ENCODE assay signal across 14 cellular contexts in genomic region chr11:105923252-105923651, GRCh38.
DNase-seq lines count a peak whose midpoint lies in the region; TF ChIP-seq lines count a peak whose summit lies in the region.
"Had no signal": no experiment of that assay in that cellular context is flagged by ENCODE, and none has a peak within 500 bp of the region (broad histone marks: within the 10 kb centered on the region; RNA-seq: fewer than 3 reads in every experiment).

No MANE protein-coding gene starts in this region.

- H3K4me2 ChIP-seq in skeletal muscle satellite cell (ENCODE audit: low read length) (peak overlapping the region; percentile 40), neural progenitor cell (no peak overlapping the region)
- H3K4me2 ChIP-seq: BLaER1 treated with 17β-estradiol and CSF1 and Interleukin-3, amounts not matched to agents 10 nM and 100 nM had no signal

- H3K4me1 ChIP-seq in ACC112 (ENCODE audit: control insufficient read depth, insufficient read depth, low read length, unreplicated experiment) (peaks cover 13% of the 10 kb centered on the region), skeletal muscle satellite cell (ENCODE audit: control insufficient read depth, insufficient read depth, low read length) (peaks cover 8% of the 10 kb centered on the region), neural progenitor cell (no peaks in the 10 kb centered on the region)
- H3K4me1 ChIP-seq: BLaER1 treated with 17β-estradiol and CSF1 and Interleukin-3, amounts not matched to agents 10 nM and 100 nM had no signal

- no peaks in the 10 kb centered on the region for H3K36me3 Mint-ChIP-seq in neural progenitor cell
- H3K36me3 Mint-ChIP-seq in CD14-positive monocyte = no peaks in the 10 kb centered on the region

- H3K36me3 ChIP-seq in ACC112 (ENCODE audit: insufficient read depth, low read length) (no peaks in the 10 kb centered on the region), skeletal muscle satellite cell (ENCODE audit: insufficient read depth, low read length) (no peaks in the 10 kb centered on the region), neural progenitor cell (no peaks in the 10 kb centered on the region)
- H3K36me3 ChIP-seq: BLaER1 treated with 17β-estradiol and CSF1 and Interleukin-3, amounts not matched to agents 10 nM and 100 nM had no signal

- H3K27ac ChIP-seq in ACC112 (ENCODE audit: low read depth, low read length) (peak overlapping the region; percentile 47), cingulate gyrus (ENCODE audit: low read depth, low read length) (peak overlapping the region; percentile 50), neural progenitor cell (no peak overlapping the region)
- H3K27ac ChIP-seq: BLaER1 treated with 17β-estradiol and CSF1 and Interleukin-3, amounts not matched to agents 10 nM and 100 nM had no signal

- H3K9me3 ChIP-seq in skeletal muscle satellite cell (replicated peaks; ENCODE audit: low read length) (no peaks in the 10 kb centered on the region), neural progenitor cell (ENCODE audit: low read depth) (no peaks in the 10 kb centered on the region)
- H3K9me3 ChIP-seq: BLaER1 treated with 17β-estradiol and CSF1 and Interleukin-3, amounts not matched to agents 10 nM and 100 nM had no signal

- H3K4me1 Mint-ChIP-seq in neural progenitor cell = no peaks in the 10 kb centered on the region
- H3K4me1 Mint-ChIP-seq in CD14-positive monocyte = no peaks in the 10 kb centered on the region

- H3K9me3 Mint-ChIP-seq in neural progenitor cell = no peaks in the 10 kb centered on the region
- peaks cover 0 to 2% (median 0%) of the 10 kb centered on the region in 7 donors for H3K9me3 Mint-ChIP-seq in CD14-positive monocyte
- H3K9me3 Mint-ChIP-seq: CD4-positive, alpha-beta T cell; H9 had no signal

- H4K20me1 ChIP-seq in neural progenitor cell (ENCODE audit: low read depth) = no peaks in the 10 kb centered on the region
- H4K20me1 ChIP-seq: BLaER1 treated with 17β-estradiol and CSF1 and Interleukin-3, amounts not matched to agents 10 nM and 100 nM had no signal

- H2AFZ ChIP-seq in ACC112 (ENCODE audit: low read length, unreplicated experiment) = peak overlapping the region; percentile 94
- H2AFZ ChIP-seq in neural progenitor cell (replicated peaks) = no peak overlapping the region

- H3K27me3 Mint-ChIP-seq in neural progenitor cell (ENCODE audit: insufficient read depth, low read depth) (peaks cover 2% of the 10 kb centered on the region), CD14-positive monocyte (ENCODE audit: low read depth in 3 of 3) (no peaks in the 10 kb centered on the region)

- H3K4me3 Mint-ChIP-seq in neural progenitor cell = no peak overlapping the region
- no peak overlapping the region for H3K4me3 Mint-ChIP-seq in CD14-positive monocyte
- H3K4me3 Mint-ChIP-seq: CD4-positive, alpha-beta T cell; H9 had no signal

- no peak overlapping the region for H3K27ac Mint-ChIP-seq in neural progenitor cell
- H3K27ac Mint-ChIP-seq in CD14-positive monocyte = no peak overlapping the region
- H3K27ac Mint-ChIP-seq: CD4-positive, alpha-beta T cell; H9 had no signal

- H3K27me3 ChIP-seq in ACC112 (ENCODE audit: insufficient read depth, low read length) (no peaks in the 10 kb centered on the region), skeletal muscle satellite cell (ENCODE audit: control insufficient read depth, insufficient read depth, low read length) (no peaks in the 10 kb centered on the region), neural progenitor cell (no peaks in the 10 kb centered on the region)
- H3K27me3 ChIP-seq: BLaER1 treated with 17β-estradiol and CSF1 and Interleukin-3, amounts not matched to agents 10 nM and 100 nM had no signal

- no peaks in the 10 kb centered on the region for H3K79me2 ChIP-seq in ACC112 (ENCODE audit: control insufficient read depth, insufficient read depth, low read length, unreplicated experiment)
- H3K79me2 ChIP-seq in neural progenitor cell (ENCODE audit: low read depth) = no peaks in the 10 kb centered on the region

- H3K4me3 ChIP-seq in ACC112 (ENCODE audit: low read depth, low read length) = peak overlapping the region; percentile 57
- no peak overlapping the region for H3K4me3 ChIP-seq in skeletal muscle satellite cell (ENCODE audit: low read length)
- H3K4me3 ChIP-seq in neural progenitor cell = no peak overlapping the region
- H3K4me3 ChIP-seq: BLaER1 treated with 17β-estradiol and CSF1 and Interleukin-3, amounts not matched to agents 10 nM and 100 nM had no signal

- TF ChIP-seq CTCF in neural progenitor cell (IDR thresholded peaks at IDR 0.05) (no peak), CD14-positive monocyte (IDR thresholded peaks at IDR 0.05) (no peak)

- peak; percentile 82 for DNase-seq in NCI-H526 treated with DMSO at 0.1 percent for 48 hours (lab: John Stamatoyannopoulos, UW)
- no peak for DNase-seq in OCI-M2 (lab: John Stamatoyannopoulos, UW; ENCODE audit: unreplicated experiment)
- DNase-seq in neural progenitor cell (ENCODE audit: low spot score) = no peak
- DNase-seq in CD14-positive monocyte (ENCODE audit: low spot score) = no peak
- DNase-seq: 8988T; ACHN; CD4-positive, alpha-beta T cell; DMS79; GOT3; H9 had no signal

- H3K9ac ChIP-seq in skeletal muscle satellite cell (ENCODE audit: low read depth, low read length) (no peak overlapping the region), neural progenitor cell (no peak overlapping the region)
- H3K9ac ChIP-seq: BLaER1 treated with 17β-estradiol and CSF1 and Interleukin-3, amounts not matched to agents 10 nM and 100 nM had no signal

- H3F3A ChIP-seq in neural progenitor cell (ENCODE audit: low read depth) = no peaks in the 10 kb centered on the region

- intact Hi-C loops in CD14-positive monocyte (cut with micrococcal nuclease) = no loop called here
